Comparison of ENCODE assay signal across 9 cellular contexts in genomic region chr17:43723697-43724359, GRCh38. TPM values are rescaled to one million over a fixed set of nuclear protein-coding genes. Genes with fewer than 3 reads are reported as not detected.
DNase-seq lines count a peak whose midpoint lies in the region; ATAC-seq and TF ChIP-seq lines count a peak whose summit lies in the region.
"Had no signal": no experiment of that assay in that cellular context is flagged by ENCODE, and none has a peak within 500 bp of the region (broad histone marks: within the 10 kb centered on the region; RNA-seq: fewer than 3 reads in every experiment).

No MANE protein-coding gene starts in this region.

- no peak overlapping the region for H3K9ac ChIP-seq in BLaER1 treated with 17β-estradiol and CSF1 and Interleukin-3, amounts not matched to agents 10 nM and 100 nM
- no peak overlapping the region for H3K9ac ChIP-seq in mesenchymal stem cell (ENCODE audit: low read length)

- H3K79me1 ChIP-seq in mesenchymal stem cell (replicated peaks; ENCODE audit: low read length, poor library complexity, severe bottlenecking): no peaks in the 10 kb centered on the region

- no peaks in the 10 kb centered on the region for H4K20me1 ChIP-seq in BLaER1 treated with 17β-estradiol and CSF1 and Interleukin-3, amounts not matched to agents 10 nM and 100 nM

- H4K8ac ChIP-seq in mesenchymal stem cell (ENCODE audit: low read length): no peak overlapping the region

- peaks cover 0 to 14% (median 0%) of the 10 kb centered on the region in 11 experiments; a peak in 4 of 22 replicates for H3K27me3 ChIP-seq in BLaER1 treated with 17β-estradiol and CSF1 and Interleukin-3, amounts not matched to agents 10 nM and 100 nM
- no peaks in the 10 kb centered on the region for H3K27me3 ChIP-seq in body of pancreas
- no peaks in the 10 kb centered on the region for H3K27me3 ChIP-seq in mesenchymal stem cell (ENCODE audit: control insufficient read depth in 1 of 2, insufficient read depth in 1 of 2, low read length in 2 of 2)

- DNase-seq in LoVo (ENCODE audit: low spot score): peak; percentile 41
- DNase-seq in body of pancreas: peak in 2 of 4 donors; percentile 18 to 25
- peak; percentile 80 for DNase-seq in mesenchymal stem cell
- no peak for DNase-seq in GF-D8 (lab: John Stamatoyannopoulos, UW)
- DNase-seq: NCI-H1436 treated with DMSO at 0.1 percent for 48 hours had no signal

- H2AFZ ChIP-seq in mesenchymal stem cell (ENCODE audit: low read depth, low read length): no peak overlapping the region

- ATAC-seq in body of pancreas: no peak
- ATAC-seq in HG03521 (IDR thresholded peaks at IDR 0.05; ENCODE audit: unreplicated experiment): no peak
- ATAC-seq in GM21360 (IDR thresholded peaks at IDR 0.05; ENCODE audit: unreplicated experiment): no peak
- no peak for ATAC-seq in HG03097 (IDR thresholded peaks at IDR 0.05; ENCODE audit: low FRiP score, unreplicated experiment)

- WGBS in body of pancreas, 2 donors: 52 to 62% methylated on average over 3 to 6 of the region's 6 CpGs
- 34% methylated on average over 6 of the region's 6 CpGs for WGBS in mesenchymal stem cell

- no peaks in the 10 kb centered on the region for H3K36me3 ChIP-seq in BLaER1 treated with 17β-estradiol and CSF1 and Interleukin-3, amounts not matched to agents 10 nM and 100 nM
- H3K36me3 ChIP-seq in body of pancreas (replicated peaks in 1 of 2; ENCODE audit: insufficient read depth in 1 of 2, low read depth in 2 of 2) (no peaks in the 10 kb centered on the region), mesenchymal stem cell (ENCODE audit: control insufficient read depth in 1 of 2, insufficient read depth in 2 of 2, low read depth in 1 of 2, low read length in 2 of 2) (no peaks in the 10 kb centered on the region)

- intact Hi-C loops in body of pancreas (cut with DNase I): no loop called here

- no peak for TF ChIP-seq POLR2A in body of pancreas (IDR thresholded peaks at IDR 0.05)

- H3K27ac ChIP-seq in BLaER1 treated with 17β-estradiol and CSF1 and Interleukin-3, amounts not matched to agents 10 nM and 100 nM: no peak overlapping the region
- H3K27ac ChIP-seq in body of pancreas: peak overlapping the region in 3 of 4 donors; percentile 54 to 94 (median 55)
- H3K27ac ChIP-seq in mesenchymal stem cell (ENCODE audit: low read length, poor library complexity, severe bottlenecking): no peak overlapping the region

- no peak overlapping the region for H3K4ac ChIP-seq in mesenchymal stem cell (ENCODE audit: low read depth in 1 of 2, low read length in 2 of 2)

- no peak overlapping the region for H3K14ac ChIP-seq in mesenchymal stem cell (ENCODE audit: low read length in 2 of 2)

- H3K4me2 ChIP-seq in BLaER1 treated with 17β-estradiol and CSF1 and Interleukin-3, amounts not matched to agents 10 nM and 100 nM: peak overlapping the region in 7 of 11 experiments; percentile 9 to 37 (median 25); a peak in 6 of 22 replicates
- H3K4me2 ChIP-seq in mesenchymal stem cell (ENCODE audit: low read length, poor library complexity, severe bottlenecking): no peak overlapping the region

- H3K18ac ChIP-seq in mesenchymal stem cell (ENCODE audit: low read depth in 1 of 2, low read length in 2 of 2): peak overlapping the region in 1 of 2 experiments; percentile 76

- no peak overlapping the region for H4K91ac ChIP-seq in mesenchymal stem cell (ENCODE audit: low read length)

- H2BK5ac ChIP-seq in mesenchymal stem cell (ENCODE audit: low read depth, low read length, poor library complexity, severe bottlenecking): no peak overlapping the region

- H3K9me3 ChIP-seq in BLaER1 treated with 17β-estradiol and CSF1 and Interleukin-3, amounts not matched to agents 10 nM and 100 nM (replicated peaks in 1 of 11): no peaks in the 10 kb centered on the region; a peak in 2 of 22 replicates
- no peaks in the 10 kb centered on the region for H3K9me3 ChIP-seq in body of pancreas
- H3K9me3 ChIP-seq in mesenchymal stem cell (ENCODE audit: control insufficient read depth, low read length): peaks cover 6% of the 10 kb centered on the region

- TF ChIP-seq CTCF in body of pancreas (IDR thresholded peaks at IDR 0.05): no peak

- no peak overlapping the region for H2AK5ac ChIP-seq in mesenchymal stem cell (ENCODE audit: low read length, severe bottlenecking)

- no peak overlapping the region for H2BK12ac ChIP-seq in mesenchymal stem cell (ENCODE audit: low read length in 2 of 2)

- H3K4me1 ChIP-seq in BLaER1 treated with 17β-estradiol and CSF1 and Interleukin-3, amounts not matched to agents 10 nM and 100 nM: peaks cover 25 to 50% (median 41%) of the 10 kb centered on the region in 10 experiments
- H3K4me1 ChIP-seq in body of pancreas: peaks cover 42% of the 10 kb centered on the region
- peaks cover 25% of the 10 kb centered on the region for H3K4me1 ChIP-seq in mesenchymal stem cell (ENCODE audit: control insufficient read depth, insufficient read depth, low read depth, low read length)

- no peak overlapping the region for H2BK15ac ChIP-seq in mesenchymal stem cell (ENCODE audit: low read depth, poor library complexity, severe bottlenecking)

- no peak overlapping the region for H3K4me3 ChIP-seq in BLaER1 treated with 17β-estradiol and CSF1 and Interleukin-3, amounts not matched to agents 10 nM and 100 nM
- no peak overlapping the region for H3K4me3 ChIP-seq in body of pancreas
- H3K4me3 ChIP-seq in mesenchymal stem cell (ENCODE audit: insufficient read depth in 1 of 2, low read depth in 1 of 2, low read length in 2 of 2): no peak overlapping the region

- H3K23ac ChIP-seq in mesenchymal stem cell (ENCODE audit: low read length in 2 of 2): no peak overlapping the region

- no peak overlapping the region for H2BK120ac ChIP-seq in mesenchymal stem cell (ENCODE audit: low read depth, low read length)

RNA-seq across cellular contexts. Expression of gene SOST, which starts 34.8 kb away (rescaled TPM):
- not detected for total RNA-seq in body of pancreas
- polyA plus RNA-seq in mesenchymal stem cell (2013, experiment 1 of 2): 0.01 TPM
- polyA plus RNA-seq in mesenchymal stem cell (2013, experiment 2 of 2): not detected

RNA-seq across cellular contexts. Expression of gene DUSP3, which starts 54.9 kb away (rescaled TPM):
- 10 to 100 TPM; 32.2 to 54.1 TPM for total RNA-seq in body of pancreas
- 118 TPM for polyA plus RNA-seq in mesenchymal stem cell (2013, experiment 1 of 2)
- 120 TPM for polyA plus RNA-seq in mesenchymal stem cell (2013, experiment 2 of 2)

RNA-seq across cellular contexts. Expression of gene CFAP97D1, which starts 56.4 kb away (rescaled TPM):
- not detected for total RNA-seq in body of pancreas
- polyA plus RNA-seq in mesenchymal stem cell (2013, experiment 1 of 2): 0.01 TPM
- polyA plus RNA-seq in mesenchymal stem cell (2013, experiment 2 of 2): 0.03 TPM

Comparison
In these comparisons a context has a peak if more than half of its experiments do, and no peak if none do; other contexts are left out.
1. H3K27ac ChIP-seq: peak in body of pancreas (3 of 4); none in BLaER1 treated with 17β-estradiol and CSF1 and Interleukin-3, amounts not matched to agents 10 nM and 100 nM (0 of 11) and mesenchymal stem cell (single experiment).